ENCODE assay signal across 11 cellular contexts in genomic region chr4:2712261-2712842, GRCh38. TPM values are rescaled to one million over a fixed set of nuclear protein-coding genes. Genes with fewer than 3 reads are reported as not detected.
DNase-seq lines count a peak whose midpoint lies in the region; ATAC-seq and TF ChIP-seq lines count a peak whose summit lies in the region.
"Had no signal": no experiment of that assay in that cellular context is flagged by ENCODE, and none has a peak within 500 bp of the region (broad histone marks: within the 10 kb centered on the region; RNA-seq: fewer than 3 reads in every experiment).

No MANE protein-coding gene starts in this region.

- intact Hi-C loops in activated naive CD4-positive, alpha-beta T cell treated with anti-CD3 and anti-CD28 coated beads for 36 hours (cut with micrococcal nuclease): loop anchor here (5.0 kb wide), 1 partner anchor 175 kb away; the partner anchor contains the start of gene FAM193A

- H3K4me1 ChIP-seq in OCI-LY1 (ENCODE audit: insufficient read depth, low read length, severe bottlenecking): peaks cover 7% of the 10 kb centered on the region

- 0 out of 2 replicates have a peak, but pooled peaks cover 4% of the 10 kb centered on the region for H3K36me3 ChIP-seq in OCI-LY1 (ENCODE audit: insufficient read depth, low read length)

- DNase-seq in activated naive CD4-positive, alpha-beta T cell treated with anti-CD3 and anti-CD28 coated beads for 36 hours: no peak
- no peak for DNase-seq in activated naive CD4-positive, alpha-beta T cell treated with anti-CD3 and anti-CD28 coated beads, Interleukin-2, amount 10 ng/mL, durations not matched to agents 7 days and 5 days
- DNase-seq in fibroblast of mammary gland (ENCODE audit: low read depth) (peak; percentile 8), SKM-1 treated with dmso at 0.1 percent for 144 hours (lab: John Stamatoyannopoulos, UW; ENCODE audit: unreplicated experiment) (no peak), NCI-H1092 treated with DMSO at 0.1 percent for 48 hours (lab: John Stamatoyannopoulos, UW) (no peak)
- DNase-seq: activated CD4-positive, alpha-beta T cell treated with anti-CD3 and anti-CD28 coated beads, Interleukin-2, amount 50 U/mL, for 4 hours; naive B cell; NCI-H2171 treated with DMSO at 0.1 percent for 48 hours had no signal

- no peaks in the 10 kb centered on the region for H3K9me2 ChIP-seq in OCI-LY1 (ENCODE audit: low read depth, low read length)

- no peak overlapping the region for H2AFZ ChIP-seq in OCI-LY1 (ENCODE audit: low read length)

- H3K27ac ChIP-seq in OCI-LY1 (ENCODE audit: low read depth, low read length, poor library complexity, severe bottlenecking): no peak overlapping the region

- no peaks in the 10 kb centered on the region for H3K27me3 Mint-ChIP-seq in activated naive CD4-positive, alpha-beta T cell treated with anti-CD3 and anti-CD28 coated beads for 36 hours (ENCODE audit: low read depth)
- H3K27me3 Mint-ChIP-seq in activated naive CD4-positive, alpha-beta T cell treated with anti-CD3 and anti-CD28 coated beads, Interleukin-2, amount 10 ng/mL, durations not matched to agents 7 days and 5 days: no peaks in the 10 kb centered on the region
- H3K27me3 Mint-ChIP-seq in stimulated activated memory B cell treated with anti-CD40 and anti-IgM and Interleukin-4, amounts not matched to agents 10 μg/mL and 1 μg/mL and 100 μg/mL, for 72 hours: no peaks in the 10 kb centered on the region
- H3K27me3 Mint-ChIP-seq: naive B cell had no signal

- H3K4me3 ChIP-seq in OCI-LY1 (ENCODE audit: low read depth, low read length, poor library complexity, severe bottlenecking) (no peak overlapping the region), fibroblast of mammary gland (ENCODE audit: control insufficient read depth, low read depth, low read length) (no peak overlapping the region)

- H3K9ac ChIP-seq in OCI-LY1 (ENCODE audit: low read length): no peak overlapping the region

- H3K9me3 ChIP-seq in OCI-LY1 (ENCODE audit: low read length): no peaks in the 10 kb centered on the region

- CTCF ChIA-PET in activated naive CD4-positive, alpha-beta T cell treated with anti-CD3 and anti-CD28 coated beads for 36 hours (lab: Charles Lee): interaction anchor here (0.6 to 1.1 kb wide), 2 partner anchors 9 to 164 kb away, joined by 3 to 4 read pairs; no protein-coding TSS in a partner anchor
- CTCF ChIA-PET in activated naive CD4-positive, alpha-beta T cell treated with anti-CD3 and anti-CD28 coated beads, Interleukin-2, amount 10 ng/mL, durations not matched to agents 7 days and 5 days (lab: Charles Lee): no interaction called here

- H3F3A ChIP-seq in OCI-LY1 (ENCODE audit: insufficient read depth, low read length): no peaks in the 10 kb centered on the region

- peak; percentile 31; the same call in 1 of the 2 replicates for TF ChIP-seq CTCF in OCI-LY1 (IDR thresholded peaks at IDR 0.05; ENCODE audit: low read length)
- peak; percentile 1 for TF ChIP-seq CTCF in fibroblast of mammary gland (conservative IDR thresholded peaks at IDR 0.05; ENCODE audit: control insufficient read depth, insufficient read depth, low read depth, low read length)

- no peak overlapping the region for H3K4me2 ChIP-seq in OCI-LY1 (ENCODE audit: low read length)

- H3K4me3 Mint-ChIP-seq in activated naive CD4-positive, alpha-beta T cell treated with anti-CD3 and anti-CD28 coated beads for 36 hours: no peak overlapping the region
- H3K4me3 Mint-ChIP-seq in activated naive CD4-positive, alpha-beta T cell treated with anti-CD3 and anti-CD28 coated beads, Interleukin-2, amount 10 ng/mL, durations not matched to agents 7 days and 5 days: no peak overlapping the region
- no peak overlapping the region for H3K4me3 Mint-ChIP-seq in stimulated activated memory B cell treated with anti-CD40 and anti-IgM and Interleukin-4, amounts not matched to agents 10 μg/mL and 1 μg/mL and 100 μg/mL, for 72 hours
- H3K4me3 Mint-ChIP-seq: naive B cell had no signal

- H3K79me2 ChIP-seq in OCI-LY1 (ENCODE audit: insufficient read depth, low read length): no peaks in the 10 kb centered on the region

- H3K27me3 ChIP-seq in OCI-LY1 (ENCODE audit: insufficient read depth, low read length): no peaks in the 10 kb centered on the region

- no peak for ATAC-seq in stimulated activated memory B cell treated with anti-CD40 and anti-IgM and Interleukin-4, amounts not matched to agents 10 μg/mL and 1 μg/mL and 100 μg/mL, for 72 hours
- ATAC-seq in GM18517 (IDR thresholded peaks at IDR 0.05; ENCODE audit: unreplicated experiment): no peak

- peaks cover 3% of the 10 kb centered on the region for H3K9me3 Mint-ChIP-seq in activated naive CD4-positive, alpha-beta T cell treated with anti-CD3 and anti-CD28 coated beads for 36 hours
- no peaks in the 10 kb centered on the region for H3K9me3 Mint-ChIP-seq in activated naive CD4-positive, alpha-beta T cell treated with anti-CD3 and anti-CD28 coated beads, Interleukin-2, amount 10 ng/mL, durations not matched to agents 7 days and 5 days
- no peaks in the 10 kb centered on the region for H3K9me3 Mint-ChIP-seq in stimulated activated memory B cell treated with anti-CD40 and anti-IgM and Interleukin-4, amounts not matched to agents 10 μg/mL and 1 μg/mL and 100 μg/mL, for 72 hours
- H3K9me3 Mint-ChIP-seq: naive B cell had no signal

- H3K36me3 Mint-ChIP-seq in activated naive CD4-positive, alpha-beta T cell treated with anti-CD3 and anti-CD28 coated beads for 36 hours (ENCODE audit: low read depth): peaks cover 19% of the 10 kb centered on the region
- H3K36me3 Mint-ChIP-seq in activated naive CD4-positive, alpha-beta T cell treated with anti-CD3 and anti-CD28 coated beads, Interleukin-2, amount 10 ng/mL, durations not matched to agents 7 days and 5 days: peaks cover 27% of the 10 kb centered on the region
- peaks cover 25% of the 10 kb centered on the region for H3K36me3 Mint-ChIP-seq in stimulated activated memory B cell treated with anti-CD40 and anti-IgM and Interleukin-4, amounts not matched to agents 10 μg/mL and 1 μg/mL and 100 μg/mL, for 72 hours

- peaks cover 40% of the 10 kb centered on the region for H3K4me1 Mint-ChIP-seq in activated naive CD4-positive, alpha-beta T cell treated with anti-CD3 and anti-CD28 coated beads for 36 hours (ENCODE audit: low read depth)
- peaks cover 23% of the 10 kb centered on the region for H3K4me1 Mint-ChIP-seq in activated naive CD4-positive, alpha-beta T cell treated with anti-CD3 and anti-CD28 coated beads, Interleukin-2, amount 10 ng/mL, durations not matched to agents 7 days and 5 days
- H3K4me1 Mint-ChIP-seq in stimulated activated memory B cell treated with anti-CD40 and anti-IgM and Interleukin-4, amounts not matched to agents 10 μg/mL and 1 μg/mL and 100 μg/mL, for 72 hours: peaks cover 24% of the 10 kb centered on the region

- no peaks in the 10 kb centered on the region for H4K20me1 ChIP-seq in OCI-LY1 (ENCODE audit: insufficient read depth, low read length)

- H3K27ac Mint-ChIP-seq in activated naive CD4-positive, alpha-beta T cell treated with anti-CD3 and anti-CD28 coated beads for 36 hours: peak overlapping the region; percentile 24
- no peak overlapping the region for H3K27ac Mint-ChIP-seq in activated naive CD4-positive, alpha-beta T cell treated with anti-CD3 and anti-CD28 coated beads, Interleukin-2, amount 10 ng/mL, durations not matched to agents 7 days and 5 days
- peak overlapping the region; percentile 72 for H3K27ac Mint-ChIP-seq in stimulated activated memory B cell treated with anti-CD40 and anti-IgM and Interleukin-4, amounts not matched to agents 10 μg/mL and 1 μg/mL and 100 μg/mL, for 72 hours

RNA-seq across cellular contexts. Expression of gene TNIP2, which starts 43.8 kb away (rescaled TPM):
- total RNA-seq in activated naive CD4-positive, alpha-beta T cell treated with anti-CD3 and anti-CD28 coated beads for 36 hours: 10 to 100 TPM; 54.2 to 55.0 TPM
